Comparison of ENCODE assay signal across 16 cellular contexts in the genomic region with DNA sequence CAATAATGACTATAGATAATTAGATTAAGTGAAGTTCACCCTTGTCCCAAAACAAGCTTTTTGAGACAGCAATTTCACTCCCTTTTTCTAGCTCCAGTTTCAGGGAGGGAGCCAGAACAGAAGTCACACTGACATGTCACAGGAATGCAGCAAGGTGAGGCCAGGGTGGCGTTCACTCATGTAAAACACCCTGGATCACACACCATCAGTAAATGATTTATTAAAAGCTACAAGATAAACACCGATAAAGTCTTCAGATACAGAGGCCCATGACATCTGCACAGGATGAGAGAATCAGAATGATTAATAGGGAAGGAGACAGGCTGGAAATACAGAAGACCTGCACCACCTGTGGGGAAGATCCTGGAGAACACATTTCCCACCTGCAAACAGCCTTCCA.
DNase-seq lines count a peak whose midpoint lies in the region; ATAC-seq, FAIRE-seq and TF ChIP-seq lines count a peak whose summit lies in the region.
"Had no signal": no experiment of that assay in that cellular context is flagged by ENCODE, and none has a peak within 500 bp of the region (broad histone marks: within the 10 kb centered on the region; RNA-seq: fewer than 3 reads in every experiment).

No MANE protein-coding gene starts in this region.

- POLR2A ChIA-PET in HepG2 (lab: Yijun Ruan, JAX): no interaction called here

- no peak overlapping the region for H3K9ac ChIP-seq in HepG2 (ENCODE audit: insufficient read depth, low read depth, low read length)

- ATAC-seq in HepG2: no peak

- TF ChIP-seq CTCF in epithelial cell of proximal tubule (conservative IDR thresholded peaks at IDR 0.05; ENCODE audit: low read depth, low read length): no peak
- no peak for TF ChIP-seq CTCF in HepG2 (CRISPR knock-in tag; IDR thresholded peaks at IDR 0.05)

- TF ChIP-seq RAD21 in HepG2 (CRISPR knock-in tag; IDR thresholded peaks at IDR 0.05): no peak

- no peaks in the 10 kb centered on the region for H3K36me3 ChIP-seq in HepG2 (replicated peaks in 1 of 2; ENCODE audit: control insufficient read depth in 1 of 2, insufficient read depth in 2 of 2, low read length in 2 of 2)
- H3K36me3 ChIP-seq: HAP-1 had no signal

- TF ChIP-seq EP300 in HepG2 (IDR thresholded peaks at IDR 0.05; ENCODE audit: low read depth in 2 of 2, low read length in 2 of 2) (no peak), HepG2 (CRISPR knock-in tag; IDR thresholded peaks at IDR 0.05; ENCODE audit: borderline replicate concordance) (no peak)

- no peaks in the 10 kb centered on the region for H3K9me3 ChIP-seq in HepG2 (ENCODE audit: low read length)
- H3K9me3 ChIP-seq: HAP-1 had no signal

- FAIRE-seq in HepG2 (lab: Jason Lieb, UNC): no peak

- H3K4me2 ChIP-seq in HepG2 (ENCODE audit: low read depth, low read length): peak overlapping the region; percentile 34; the same call in 1 of the 2 replicates

- no peak for TF ChIP-seq POLR2A in HepG2 (IDR thresholded peaks at IDR 0.05; ENCODE audit: insufficient read depth in 1 of 2, low read depth in 2 of 2, low read length in 2 of 2)

- H3K27ac ChIP-seq in HepG2 (ENCODE audit: extremely low read length, insufficient read depth, low read length) (no peak overlapping the region), caudate nucleus (ENCODE audit: low read depth, low read length) (no peak overlapping the region)

- H4K20me1 ChIP-seq in HepG2 (ENCODE audit: insufficient read depth, low read length): no peaks in the 10 kb centered on the region

- intact Hi-C loops in HepG2 (cut with micrococcal nuclease; ENCODE audit: unreplicated experiment): loop anchor here (10.0 kb wide), 1 partner anchor 369 kb away; no protein-coding TSS in a partner anchor

- H2AFZ ChIP-seq in HepG2 (ENCODE audit: low read length): no peak overlapping the region

- no peaks in the 10 kb centered on the region for H3K79me2 ChIP-seq in HepG2 (ENCODE audit: insufficient read depth, low read length)

- peaks cover 42% of the 10 kb centered on the region for H3K4me1 ChIP-seq in HepG2 (ENCODE audit: insufficient read depth, low read length)

- DNase-seq in HT-29 (ENCODE audit: low spot score) (peak; percentile 87), epithelial cell of proximal tubule (ENCODE audit: low read depth) (peak; percentile 23), HepG2 (ENCODE audit: low spot score) (no peak), renal cortical epithelial cell (ENCODE audit: low read depth) (peak; percentile 38), iPS-NIHi11 (ENCODE audit: low spot score) (no peak), ureter (ENCODE audit: low spot score) (no peak), caudate nucleus (lab: John Stamatoyannopoulos, UW) (no peak)
- DNase-seq: C1 segment of cervical spinal cord; CD8-positive, alpha-beta memory T cell; GF-D8; MM.1S; NCI-H1105; NCI-H2081 treated with DMSO at 0.1 percent for 48 hours; NCI-H774; Right ventricle myocardium superior had no signal

- H3K27me3 ChIP-seq in HepG2 (ENCODE audit: control insufficient read depth in 1 of 2, insufficient read depth in 2 of 2, low read length in 2 of 2): peaks cover 0 to 28% of the 10 kb centered on the region in 2 experiments; a peak in 4 of 5 replicates

- no TSS peak for BruUV-seq in HepG2 (replicated peaks; lab: Mats Ljungman, UMichigan)

- WGBS in HepG2 (ENCODE audit: low lambda C conversion rate): 6% methylated on average over 2 of the region's 2 CpGs

- in situ Hi-C loops in HepG2 (cut with HindIII; ENCODE audit: extremely low pct_ligation_motif_present, low pct_unique_long_range_greater_than_20kb): no loop called here

- CTCF ChIA-PET in HepG2 (lab: Yijun Ruan, JAX; ENCODE audit: low intra/inter-chr PET ratio, low total read pairs): no interaction called here

- no peak overlapping the region for H3K4me3 ChIP-seq in epithelial cell of proximal tubule (ENCODE audit: low read depth, low read length)
- no peak overlapping the region for H3K4me3 ChIP-seq in HepG2 (replicated peaks in 1 of 3; ENCODE audit: insufficient read depth in 1 of 3, low read depth in 2 of 3, low read length in 3 of 3)
- H3K4me3 ChIP-seq: HAP-1 had no signal

TF ChIP-seq in HepG2, 621 proteins besides CTCF, POLR2A, EP300 and RAD21:
- TF ChIP-seq, protein P1, sequence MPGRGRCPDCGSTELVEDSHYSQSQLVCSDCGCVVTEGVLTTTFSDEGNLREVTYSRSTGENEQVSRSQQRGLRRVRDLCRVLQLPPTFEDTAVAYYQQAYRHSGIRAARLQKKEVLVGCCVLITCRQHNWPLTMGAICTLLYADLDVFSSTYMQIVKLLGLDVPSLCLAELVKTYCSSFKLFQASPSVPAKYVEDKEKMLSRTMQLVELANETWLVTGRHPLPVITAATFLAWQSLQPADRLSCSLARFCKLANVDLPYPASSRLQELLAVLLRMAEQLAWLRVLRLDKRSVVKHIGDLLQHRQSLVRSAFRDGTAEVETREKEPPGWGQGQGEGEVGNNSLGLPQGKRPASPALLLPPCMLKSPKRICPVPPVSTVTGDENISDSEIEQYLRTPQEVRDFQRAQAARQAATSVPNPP (CRISPR knock-in tag; IDR thresholded peaks at IDR 0.05): no peak
- TF ChIP-seq, protein P2, sequence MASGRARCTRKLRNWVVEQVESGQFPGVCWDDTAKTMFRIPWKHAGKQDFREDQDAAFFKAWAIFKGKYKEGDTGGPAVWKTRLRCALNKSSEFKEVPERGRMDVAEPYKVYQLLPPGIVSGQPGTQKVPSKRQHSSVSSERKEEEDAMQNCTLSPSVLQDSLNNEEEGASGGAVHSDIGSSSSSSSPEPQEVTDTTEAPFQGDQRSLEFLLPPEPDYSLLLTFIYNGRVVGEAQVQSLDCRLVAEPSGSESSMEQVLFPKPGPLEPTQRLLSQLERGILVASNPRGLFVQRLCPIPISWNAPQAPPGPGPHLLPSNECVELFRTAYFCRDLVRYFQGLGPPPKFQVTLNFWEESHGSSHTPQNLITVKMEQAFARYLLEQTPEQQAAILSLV (CRISPR knock-in tag; IDR thresholded peaks at IDR 0.05; ENCODE audit: borderline replicate concordance): no peak
- no peak for TF ChIP-seq KLF12 (CRISPR knock-in tag; IDR thresholded peaks at IDR 0.05; ENCODE audit: borderline replicate concordance)
- TF ChIP-seq, protein P3, sequence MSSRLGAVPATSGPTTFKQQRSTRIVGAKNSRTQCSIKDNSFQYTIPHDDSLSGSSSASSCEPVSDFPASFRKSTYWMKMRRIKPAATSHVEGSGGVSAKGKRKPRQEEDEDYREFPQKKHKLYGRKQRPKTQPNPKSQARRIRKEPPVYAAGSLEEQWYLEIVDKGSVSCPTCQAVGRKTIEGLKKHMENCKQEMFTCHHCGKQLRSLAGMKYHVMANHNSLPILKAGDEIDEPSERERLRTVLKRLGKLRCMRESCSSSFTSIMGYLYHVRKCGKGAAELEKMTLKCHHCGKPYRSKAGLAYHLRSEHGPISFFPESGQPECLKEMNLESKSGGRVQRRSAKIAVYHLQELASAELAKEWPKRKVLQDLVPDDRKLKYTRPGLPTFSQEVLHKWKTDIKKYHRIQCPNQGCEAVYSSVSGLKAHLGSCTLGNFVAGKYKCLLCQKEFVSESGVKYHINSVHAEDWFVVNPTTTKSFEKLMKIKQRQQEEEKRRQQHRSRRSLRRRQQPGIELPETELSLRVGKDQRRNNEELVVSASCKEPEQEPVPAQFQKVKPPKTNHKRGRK (CRISPR knock-in tag; IDR thresholded peaks at IDR 0.05): no peak
- peak; percentile 8; the same call in 1 of the 2 replicates for TF ChIP-seq ZMYM4 (CRISPR knock-in tag; IDR thresholded peaks at IDR 0.05)
- no peak for TF ChIP-seq SOX6 (IDR thresholded peaks at IDR 0.05)
- TF ChIP-seq SOX6 (CRISPR knock-in tag; IDR thresholded peaks at IDR 0.05): no peak
- peak; percentile 13; the same call in 1 of the 2 replicates for TF ChIP-seq PHF21A (CRISPR knock-in tag; IDR thresholded peaks at IDR 0.05)
- TF ChIP-seq ZNF562 (CRISPR knock-in tag; IDR thresholded peaks at IDR 0.05; ENCODE audit: borderline replicate concordance): no peak
- TF ChIP-seq THAP11 (CRISPR knock-in tag; IDR thresholded peaks at IDR 0.05): no peak
TF ChIP-seq in HepG2: peak in this region for 2.

Comparison
In these comparisons a context has a peak if more than half of its experiments do, and no peak if none do; other contexts are left out.
1. DNase-seq: peak in HT-29 (single experiment), epithelial cell of proximal tubule (single experiment) and renal cortical epithelial cell (single experiment); none in HepG2 (single experiment), iPS-NIHi11 (single experiment), ureter (single experiment) and caudate nucleus (0 of 61).